In genomic region chr11:87188921-87189320, GRCh38 we compare ENCODE assay signal across 5 cellular contexts.
DNase-seq lines count a peak whose midpoint lies in the region; ATAC-seq and TF ChIP-seq lines count a peak whose summit lies in the region.
"Not testable (repeated sequence)": the region's sequence is repeated elsewhere in the genome, so short reads cannot be mapped to it uniquely, and the experiment has no call there.

No MANE protein-coding gene starts in this region.

- BruUV-seq in Caco-2 (replicated peaks; lab: Mats Ljungman, UMichigan): not testable (repeated sequence)

- intact Hi-C loops in Caco-2 (cut with micrococcal nuclease; ENCODE audit: unreplicated experiment): not testable (repeated sequence)

- not testable (repeated sequence) for H3K36me3 ChIP-seq in Caco-2 (ENCODE audit: control insufficient read depth, insufficient read depth, low read length); HEK293 (ENCODE audit: control insufficient read depth in 2 of 2, insufficient read depth in 1 of 2, low read length in 2 of 2)

- H3K27me3 ChIP-seq in Caco-2 (replicated peaks; ENCODE audit: control insufficient read depth, insufficient read depth, low read length): not testable (repeated sequence)

- POLR2A ChIA-PET in Caco-2 (lab: Charles Lee); HEK293 (lab: Yijun Ruan, JAX): not testable (repeated sequence)

- H3K4me3 ChIP-seq in Caco-2 (ENCODE audit: low read depth, low read length); HEK293 (ENCODE audit: low read depth, low read length): not testable (repeated sequence)

- H3K36me3 Mint-ChIP-seq in Caco-2 (ENCODE audit: insufficient read depth, unreplicated experiment); activated T-cell treated with anti-CD3 and anti-CD28 coated beads, Interleukin-2, amount 50 U/mL, for 72 hours (ENCODE audit: insufficient read depth in 2 of 2); central memory CD8-positive, alpha-beta T cell (ENCODE audit: insufficient read depth); neural crest cell (ENCODE audit: low read depth): not testable (repeated sequence)

- not testable (repeated sequence) for H3K9me3 Mint-ChIP-seq in Caco-2 (ENCODE audit: unreplicated experiment); activated T-cell treated with anti-CD3 and anti-CD28 coated beads, Interleukin-2, amount 50 U/mL, for 72 hours; central memory CD8-positive, alpha-beta T cell; neural crest cell

- DNase-seq in Caco-2; activated T-cell treated with anti-CD3 and anti-CD28 coated beads, Interleukin-2, amount 50 U/mL, for 72 hours; central memory CD8-positive, alpha-beta T cell (ENCODE audit: low spot score in 2 of 2); neural crest cell (ENCODE audit: low read depth, low spot score): not testable (repeated sequence)

- H3K27ac ChIP-seq in HEK293 (ENCODE audit: extremely low read depth, low read depth, low read length): not testable (repeated sequence)

- H3K27ac Mint-ChIP-seq in Caco-2 (ENCODE audit: unreplicated experiment): peak overlapping the region; percentile 8
- peak overlapping the region; percentile 49 for H3K27ac Mint-ChIP-seq in activated T-cell treated with anti-CD3 and anti-CD28 coated beads, Interleukin-2, amount 50 U/mL, for 72 hours
- H3K27ac Mint-ChIP-seq in central memory CD8-positive, alpha-beta T cell (ENCODE audit: low read depth): peak overlapping the region; percentile 38
- peak overlapping the region; percentile 62 for H3K27ac Mint-ChIP-seq in neural crest cell (ENCODE audit: unreplicated experiment)

- not testable (repeated sequence) for H3K27me3 Mint-ChIP-seq in Caco-2 (ENCODE audit: insufficient read depth, unreplicated experiment); activated T-cell treated with anti-CD3 and anti-CD28 coated beads, Interleukin-2, amount 50 U/mL, for 72 hours (ENCODE audit: low read depth); central memory CD8-positive, alpha-beta T cell; neural crest cell (ENCODE audit: low read depth)

- not testable (repeated sequence) for TF ChIP-seq CTCF in Caco-2 (IDR thresholded peaks at IDR 0.05; ENCODE audit: insufficient read depth in 1 of 2, low read depth in 1 of 2, low read length in 1 of 2, severe bottlenecking in 1 of 2, unreplicated experiment in 1 of 2); HEK293 (tag by site-specific recombination; IDR thresholded peaks at IDR 0.05); neural crest cell (conservative IDR thresholded peaks at IDR 0.05)

- H3K4me1 ChIP-seq in Caco-2; HEK293 (ENCODE audit: control insufficient read depth, insufficient read depth, low read length): not testable (repeated sequence)

- CTCF ChIA-PET in Caco-2 (lab: Charles Lee): not testable (repeated sequence)
- CTCF ChIA-PET in HEK293 (lab: Yijun Ruan, JAX): interaction anchor here (0.7 kb wide), 2 partner anchors 14 to 18 kb away, joined by 3 to 5 read pairs; no protein-coding TSS in a partner anchor

- not testable (repeated sequence) for H3K9me3 ChIP-seq in Caco-2; HEK293 (ENCODE audit: control insufficient read depth, insufficient read depth, low read depth, low read length)

- H3K4me3 Mint-ChIP-seq in Caco-2 (ENCODE audit: unreplicated experiment); activated T-cell treated with anti-CD3 and anti-CD28 coated beads, Interleukin-2, amount 50 U/mL, for 72 hours; central memory CD8-positive, alpha-beta T cell; neural crest cell: not testable (repeated sequence)

- not testable (repeated sequence) for ATAC-seq in activated T-cell treated with anti-CD3 and anti-CD28 coated beads, Interleukin-2, amount 50 U/mL, for 72 hours (replicated peaks in 1 of 2); central memory CD8-positive, alpha-beta T cell (replicated peaks; ENCODE audit: extremely low read depth, poor library complexity, severe bottlenecking)

- H3K4me1 Mint-ChIP-seq in Caco-2 (ENCODE audit: low read depth, unreplicated experiment); activated T-cell treated with anti-CD3 and anti-CD28 coated beads, Interleukin-2, amount 50 U/mL, for 72 hours (ENCODE audit: low read depth); central memory CD8-positive, alpha-beta T cell: not testable (repeated sequence)
- H3K4me1 Mint-ChIP-seq in neural crest cell: peaks cover 13% of the 10 kb centered on the region

TF ChIP-seq in HEK293, 187 proteins besides CTCF, POLR2A, EP300 and RAD21:
- TF ChIP-seq PRDM1 (tag by site-specific recombination; IDR thresholded peaks at IDR 0.05): peak; percentile 100

Comparison
In these comparisons a context has a peak if more than half of its experiments do, and no peak if none do; other contexts are left out.
1. H3K27ac Mint-ChIP-seq: peak in every context shown above with its lines; median percentile 62 in neural crest cell; 49 in activated T-cell treated with anti-CD3 and anti-CD28 coated beads, Interleukin-2, amount 50 U/mL, for 72 hours; 38 in central memory CD8-positive, alpha-beta T cell; 8 in Caco-2.